8 cellular contexts compared by ENCODE assay signal in genomic region chr1:7940745-7941436, GRCh38. TPM values are rescaled to one million over a fixed set of nuclear protein-coding genes. Genes with fewer than 3 reads are reported as not detected.
A peak's percentile ranks its signal among the peaks of the same experiment; 100 is the strongest.
DNase-seq lines count a peak whose midpoint lies in the region; ATAC-seq and TF ChIP-seq lines count a peak whose summit lies in the region.

Gene TNFRSF9, minus strand, starts transcription at chr1:7940839. Its CDS starts 845 bp downstream, at chr1:7939994.

- DNase-seq in HEK293T (ENCODE audit: extremely low spot score) (peak; percentile 22), HuH-7.5 (ENCODE audit: low spot score) (no peak)
- peak; percentile 58 to 72 for DNase-seq in activated CD4-positive, alpha-beta T cell treated with anti-CD3 and anti-CD28 coated beads, Interleukin-2, amount 50 U/mL, for 24 hours (ENCODE audit: low read depth in 1 of 2, low spot score in 1 of 2)
- DNase-seq in stimulated activated CD4-positive, alpha-beta T cell treated with anti-CD3 and anti-CD28 coated beads, TNF-alpha, amount 100 ng/mL, for 24 hours (ENCODE audit: low read depth in 3 of 3), result peak; percentile 56 to 86 (median 57)

- CTCF ChIA-PET in HEK293T (lab: Yijun Ruan, JAX), result interaction anchor here (0.6 to 1.1 kb wide), 2 partner anchors 35 to 94 kb away, joined by 4 read pairs; no protein-coding TSS in a partner anchor

- ATAC-seq in esophagus mucosa (peak; percentile 38), HG02642 (IDR thresholded peaks at IDR 0.05; ENCODE audit: poor library complexity, unreplicated experiment) (no peak), HG02759 (IDR thresholded peaks at IDR 0.05; ENCODE audit: unreplicated experiment) (no peak), HG02870 (IDR thresholded peaks at IDR 0.05; ENCODE audit: unreplicated experiment) (no peak)

- POLR2A ChIA-PET in HEK293T (lab: Yijun Ruan, JAX), result interaction anchor here (1.2 to 2.3 kb wide), 4 partner anchors 8 to 236 kb away, joined by 4 to 10 read pairs (median 6); partner anchors contain the start of gene PARK7

TF ChIP-seq in HEK293T, 16 proteins besides CTCF, POLR2A, EP300 and RAD21:
- no peak for TF ChIP-seq NFRKB (IDR thresholded peaks at IDR 0.05)
- no peak for TF ChIP-seq ARNT (IDR thresholded peaks at IDR 0.05)
- no peak for TF ChIP-seq ZNF384 (IDR thresholded peaks at IDR 0.05)
- TF ChIP-seq ELF4 (IDR thresholded peaks at IDR 0.05), result no peak
- no peak for TF ChIP-seq PKNOX1 (IDR thresholded peaks at IDR 0.05)
- no peak for TF ChIP-seq CTBP1 (IDR thresholded peaks at IDR 0.05; ENCODE audit: borderline replicate concordance)
- no peak for TF ChIP-seq TARDBP (IDR thresholded peaks at IDR 0.05)
- TF ChIP-seq BHLHE40 (IDR thresholded peaks at IDR 0.05; ENCODE audit: borderline replicate concordance), result no peak
- TF ChIP-seq FOXA1 (IDR thresholded peaks at IDR 0.05), result no peak
- no peak for TF ChIP-seq HDGF (IDR thresholded peaks at IDR 0.05; ENCODE audit: borderline replicate concordance)

RNA-seq across cellular contexts. Expression of gene TNFRSF9, which starts in this region (rescaled TPM):
- 0.16 TPM for total RNA-seq in esophagus mucosa

Comparison
In these comparisons a context has a peak if more than half of its experiments do, and no peak if none do; other contexts are left out.
1. Peak in ATAC-seq in esophagus mucosa; RNA of the gene not detected or under 1 TPM.